ENCODE assay signal across 2 cellular contexts in the genomic region with DNA sequence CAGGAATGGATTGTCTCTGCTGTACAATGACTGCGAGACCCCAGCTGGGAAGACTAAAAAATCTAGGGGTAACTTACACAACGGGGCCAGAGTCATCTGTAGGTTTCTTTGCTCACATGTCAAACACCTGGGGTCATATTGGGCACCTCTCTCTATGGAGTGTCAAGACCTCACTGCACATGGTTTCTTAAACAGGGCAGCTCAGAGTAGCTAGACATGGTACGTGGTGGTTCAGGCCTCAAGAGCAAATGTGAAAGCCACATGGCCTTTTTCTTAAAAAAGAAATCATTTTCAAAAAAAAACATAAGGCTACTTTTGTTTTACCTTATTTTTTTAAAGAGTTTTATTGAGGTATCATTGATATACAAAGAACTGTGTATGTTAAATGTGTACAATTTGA.
TF ChIP-seq lines count a peak whose summit lies in the region.

No MANE protein-coding gene starts in this region.

TF ChIP-seq in GM23338, 12 proteins besides CTCF, POLR2A, EP300 and RAD21 (continued from another document):
- TF ChIP-seq, protein P1, sequence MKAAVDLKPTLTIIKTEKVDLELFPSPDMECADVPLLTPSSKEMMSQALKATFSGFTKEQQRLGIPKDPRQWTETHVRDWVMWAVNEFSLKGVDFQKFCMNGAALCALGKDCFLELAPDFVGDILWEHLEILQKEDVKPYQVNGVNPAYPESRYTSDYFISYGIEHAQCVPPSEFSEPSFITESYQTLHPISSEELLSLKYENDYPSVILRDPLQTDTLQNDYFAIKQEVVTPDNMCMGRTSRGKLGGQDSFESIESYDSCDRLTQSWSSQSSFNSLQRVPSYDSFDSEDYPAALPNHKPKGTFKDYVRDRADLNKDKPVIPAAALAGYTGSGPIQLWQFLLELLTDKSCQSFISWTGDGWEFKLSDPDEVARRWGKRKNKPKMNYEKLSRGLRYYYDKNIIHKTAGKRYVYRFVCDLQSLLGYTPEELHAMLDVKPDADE (IDR thresholded peaks at IDR 0.05): no peak
- TF ChIP-seq ZNF462 (CRISPR knock-in tag; IDR thresholded peaks at IDR 0.05) (no peak), REST (IDR thresholded peaks at IDR 0.05; ENCODE audit: unreplicated experiment) (no peak), POLR2AphosphoS5 (IDR thresholded peaks at IDR 0.05; ENCODE audit: low read depth) (no peak)
TF ChIP-seq in GM23338: peak in this region for 0.

TF ChIP-seq in HepG2, 621 proteins besides CTCF, POLR2A, EP300 and RAD21 (continued from another document):
- TF ChIP-seq, protein P2, sequence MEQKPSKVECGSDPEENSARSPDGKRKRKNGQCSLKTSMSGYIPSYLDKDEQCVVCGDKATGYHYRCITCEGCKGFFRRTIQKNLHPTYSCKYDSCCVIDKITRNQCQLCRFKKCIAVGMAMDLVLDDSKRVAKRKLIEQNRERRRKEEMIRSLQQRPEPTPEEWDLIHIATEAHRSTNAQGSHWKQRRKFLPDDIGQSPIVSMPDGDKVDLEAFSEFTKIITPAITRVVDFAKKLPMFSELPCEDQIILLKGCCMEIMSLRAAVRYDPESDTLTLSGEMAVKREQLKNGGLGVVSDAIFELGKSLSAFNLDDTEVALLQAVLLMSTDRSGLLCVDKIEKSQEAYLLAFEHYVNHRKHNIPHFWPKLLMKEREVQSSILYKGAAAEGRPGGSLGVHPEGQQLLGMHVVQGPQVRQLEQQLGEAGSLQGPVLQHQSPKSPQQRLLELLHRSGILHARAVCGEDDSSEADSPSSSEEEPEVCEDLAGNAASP (CRISPR knock-in tag; IDR thresholded peaks at IDR 0.05; ENCODE audit: borderline replicate concordance): no peak
- TF ChIP-seq MYNN (CRISPR knock-in tag; IDR thresholded peaks at IDR 0.05; ENCODE audit: low read depth) (no peak), PRPF4 (IDR thresholded peaks at IDR 0.05; ENCODE audit: low read depth, low read length, poor library complexity, severe bottlenecking) (no peak), ZBTB1 (CRISPR knock-in tag; IDR thresholded peaks at IDR 0.05; ENCODE audit: borderline replicate concordance) (no peak), HHEX (CRISPR knock-in tag; IDR thresholded peaks at IDR 0.05) (no peak), NFE2L1 (CRISPR knock-in tag; IDR thresholded peaks at IDR 0.05; ENCODE audit: borderline replicate concordance) (no peak), SRSF1 (optimal IDR thresholded peaks at IDR 0.05; ENCODE audit: low read depth, low read length) (no peak), ASH2L (IDR thresholded peaks at IDR 0.05; ENCODE audit: insufficient read length, low read depth, low read length) (no peak), ZNF550 (CRISPR knock-in tag; IDR thresholded peaks at IDR 0.05; ENCODE audit: borderline replicate concordance) (no peak), ZSCAN21 (CRISPR knock-in tag; IDR thresholded peaks at IDR 0.05; ENCODE audit: borderline replicate concordance) (no peak), YEATS4 (CRISPR knock-in tag; IDR thresholded peaks at IDR 0.05; ENCODE audit: borderline replicate concordance) (no peak), POLR2G (IDR thresholded peaks at IDR 0.05; ENCODE audit: low read depth, low read length) (no peak)
- TF ChIP-seq, protein P3, sequence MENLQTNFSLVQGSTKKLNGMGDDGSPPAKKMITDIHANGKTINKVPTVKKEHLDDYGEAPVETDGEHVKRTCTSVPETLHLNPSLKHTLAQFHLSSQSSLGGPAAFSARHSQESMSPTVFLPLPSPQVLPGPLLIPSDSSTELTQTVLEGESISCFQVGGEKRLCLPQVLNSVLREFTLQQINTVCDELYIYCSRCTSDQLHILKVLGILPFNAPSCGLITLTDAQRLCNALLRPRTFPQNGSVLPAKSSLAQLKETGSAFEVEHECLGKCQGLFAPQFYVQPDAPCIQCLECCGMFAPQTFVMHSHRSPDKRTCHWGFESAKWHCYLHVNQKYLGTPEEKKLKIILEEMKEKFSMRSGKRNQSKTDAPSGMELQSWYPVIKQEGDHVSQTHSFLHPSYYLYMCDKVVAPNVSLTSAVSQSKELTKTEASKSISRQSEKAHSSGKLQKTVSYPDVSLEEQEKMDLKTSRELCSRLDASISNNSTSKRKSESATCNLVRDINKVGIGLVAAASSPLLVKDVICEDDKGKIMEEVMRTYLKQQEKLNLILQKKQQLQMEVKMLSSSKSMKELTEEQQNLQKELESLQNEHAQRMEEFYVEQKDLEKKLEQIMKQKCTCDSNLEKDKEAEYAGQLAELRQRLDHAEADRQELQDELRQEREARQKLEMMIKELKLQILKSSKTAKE (CRISPR knock-in tag; IDR thresholded peaks at IDR 0.05; ENCODE audit: borderline replicate concordance): no peak
